12 cellular contexts compared by ENCODE assay signal in the genomic region with DNA sequence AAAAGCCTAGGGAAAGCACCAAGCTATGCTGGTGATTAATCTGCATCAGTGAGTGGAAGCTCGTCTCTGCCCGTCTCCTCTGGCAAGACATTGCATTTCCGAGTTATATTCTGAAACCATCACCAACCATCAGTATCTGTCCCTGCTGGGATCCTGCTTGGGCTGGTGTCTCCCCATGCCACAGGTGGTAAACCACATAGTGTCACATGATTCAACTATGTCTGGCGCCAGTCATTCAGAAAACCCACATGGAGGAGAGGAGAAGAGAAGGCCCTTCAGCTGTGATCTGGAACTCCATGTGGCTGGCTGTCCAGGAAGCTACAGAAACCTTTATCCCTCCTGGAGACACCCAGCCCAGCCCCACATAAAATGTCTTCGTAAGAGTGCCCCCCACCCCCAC. TPM values are rescaled to one million over a fixed set of nuclear protein-coding genes. Genes with fewer than 3 reads are reported as not detected.
A peak's percentile ranks its signal among the peaks of the same experiment; 100 is the strongest.
DNase-seq lines count a peak whose midpoint lies in the region; ATAC-seq and TF ChIP-seq lines count a peak whose summit lies in the region.
"Had no signal": no experiment of that assay in that cellular context is flagged by ENCODE, and none has a peak within 500 bp of the region (broad histone marks: within the 10 kb centered on the region; RNA-seq: fewer than 3 reads in every experiment).

No MANE protein-coding gene starts in this region.

- intact Hi-C loops in adrenal gland (cut with DNase I) (no loop called here), aorta (cut with DNase I) (no loop called here)

- TF ChIP-seq POLR2A in adrenal gland (IDR thresholded peaks at IDR 0.05): no peak

- peaks cover 0 to 34% (median 22%) of the 10 kb centered on the region in 10 experiments; a peak in 16 of 20 replicates for H3K4me1 ChIP-seq in BLaER1 treated with 17β-estradiol and CSF1 and Interleukin-3, amounts not matched to agents 10 nM and 100 nM
- H3K4me1 ChIP-seq in adrenal gland (replicated peaks in 1 of 2) (no peaks in the 10 kb centered on the region), aorta (ENCODE audit: control insufficient read depth in 1 of 2, insufficient read depth in 2 of 2, low read length in 2 of 2) (no peaks in the 10 kb centered on the region)

- WGBS in adrenal gland, 4 donors: 77 to 88% (median 86%) methylated on average over 5 of the region's 5 CpGs
- 82 to 87% methylated on average over 5 of the region's 5 CpGs for WGBS in aorta, 2 donors

- peak; percentile 50 for ATAC-seq in GM19023 (IDR thresholded peaks at IDR 0.05; ENCODE audit: unreplicated experiment)
- ATAC-seq in HG03095 (IDR thresholded peaks at IDR 0.05; ENCODE audit: unreplicated experiment): peak; percentile 47
- no peak for ATAC-seq in aorta (ENCODE audit: low FRiP score)

- H4K20me1 ChIP-seq in BLaER1 treated with 17β-estradiol and CSF1 and Interleukin-3, amounts not matched to agents 10 nM and 100 nM: peaks cover 0 to 6% (median 0%) of the 10 kb centered on the region in 11 experiments; a peak in 4 of 22 replicates

- DNase-seq in activated CD8-positive, alpha-beta memory T cell treated with anti-CD3 and anti-CD28 coated beads, Interleukin-2, amount 50 U/mL, for 48 hours: peak; percentile 72
- no peak for DNase-seq in adrenal gland
- no peak for DNase-seq in ureter (ENCODE audit: low spot score)
- no peak for DNase-seq in SKM-1 (lab: John Stamatoyannopoulos, UW; ENCODE audit: unreplicated experiment)
- DNase-seq in aorta: no peak
- DNase-seq: NCI-H1694 had no signal

- H3K9ac ChIP-seq in BLaER1 treated with 17β-estradiol and CSF1 and Interleukin-3, amounts not matched to agents 10 nM and 100 nM: no peak overlapping the region

- H3K4me3 ChIP-seq in BLaER1 treated with 17β-estradiol and CSF1 and Interleukin-3, amounts not matched to agents 10 nM and 100 nM: no peak overlapping the region
- no peak overlapping the region for H3K4me3 ChIP-seq in adrenal gland
- H3K4me3 ChIP-seq in aorta (ENCODE audit: low read length in 2 of 2): no peak overlapping the region
- H3K4me3 ChIP-seq: HAP-1, ovary had no signal

- peaks cover 0 to 24% (median 0%) of the 10 kb centered on the region in 11 experiments; a peak in 5 of 22 replicates for H3K27me3 ChIP-seq in BLaER1 treated with 17β-estradiol and CSF1 and Interleukin-3, amounts not matched to agents 10 nM and 100 nM
- H3K27me3 ChIP-seq in adrenal gland: peaks cover 11% of the 10 kb centered on the region
- H3K27me3 ChIP-seq in aorta (ENCODE audit: control insufficient read depth in 1 of 2, insufficient read depth in 2 of 2, low read length in 1 of 2): no peaks in the 10 kb centered on the region
- H3K27me3 ChIP-seq: ovary had no signal

- no peak for TF ChIP-seq CTCF in adrenal gland (IDR thresholded peaks at IDR 0.05)

- no peaks in the 10 kb centered on the region for H3K36me3 ChIP-seq in BLaER1 treated with 17β-estradiol and CSF1 and Interleukin-3, amounts not matched to agents 10 nM and 100 nM
- no peaks in the 10 kb centered on the region for H3K36me3 ChIP-seq in adrenal gland (replicated peaks in 1 of 2)
- H3K36me3 ChIP-seq in aorta (ENCODE audit: control insufficient read depth in 1 of 2, insufficient read depth in 2 of 2, low read length in 1 of 2): no peaks in the 10 kb centered on the region
- H3K36me3 ChIP-seq: HAP-1, ovary had no signal

- no peak overlapping the region for H3K27ac ChIP-seq in BLaER1 treated with 17β-estradiol and CSF1 and Interleukin-3, amounts not matched to agents 10 nM and 100 nM
- H3K27ac ChIP-seq in adrenal gland: no peak overlapping the region
- no peak overlapping the region for H3K27ac ChIP-seq in aorta (ENCODE audit: low read depth in 1 of 2, low read length in 2 of 2)

- peak overlapping the region in 9 of 11 experiments; percentile 8 to 74 (median 67); a peak in 17 of 22 replicates for H3K4me2 ChIP-seq in BLaER1 treated with 17β-estradiol and CSF1 and Interleukin-3, amounts not matched to agents 10 nM and 100 nM

- H3K9me3 ChIP-seq in BLaER1 treated with 17β-estradiol and CSF1 and Interleukin-3, amounts not matched to agents 10 nM and 100 nM (replicated peaks in 1 of 11): no peaks in the 10 kb centered on the region
- no peaks in the 10 kb centered on the region for H3K9me3 ChIP-seq in adrenal gland (replicated peaks in 1 of 3)
- no peaks in the 10 kb centered on the region for H3K9me3 ChIP-seq in aorta (ENCODE audit: control insufficient read depth, low read length)
- H3K9me3 ChIP-seq: HAP-1, ovary had no signal

RNA-seq across cellular contexts. Expression of gene IL9, which starts 4.8 kb away (rescaled TPM):
- total RNA-seq in adrenal gland (not detected), ureter (not detected), aorta (not detected)
- polyA plus RNA-seq in adrenal gland (not detected), aorta (not detected)
- total RNA-seq: ovary, temporal lobe had no signal
- polyA plus RNA-seq: ovary had no signal

RNA-seq across cellular contexts. Expression of gene SLC25A48, which starts 56.4 kb away (rescaled TPM):
- total RNA-seq in adrenal gland: not detected
- polyA plus RNA-seq in adrenal gland: not detected
- not detected for total RNA-seq in ureter
- 1 to 10 TPM in 1 of 2 donors, under 1 TPM in 1; 0.42 to 1.1 TPM for total RNA-seq in aorta
- polyA plus RNA-seq in aorta: not detected
- polyA plus RNA-seq: ovary had no signal
